27 cellular contexts compared by ENCODE assay signal in genomic region chr18:68915066-68915465, GRCh38.
"Had no signal": no experiment of that assay in that cellular context is flagged by ENCODE, and none has a peak within 500 bp of the region (broad histone marks: within the 10 kb centered on the region; RNA-seq: fewer than 3 reads in every experiment).

No MANE protein-coding gene starts in this region.

- H3K4me1 Mint-ChIP-seq: stimulated activated effector memory CD8-positive, alpha-beta T cell treated with anti-CD3 and anti-CD28 coated beads, Interleukin-12 subunit alpha, Interleukin-12 subunit beta, amount 100 ng/mL, for 72 hours had no signal

- H3K9me3 ChIP-seq: stomach, suprapubic skin, testis, thoracic aorta, thyroid gland, tibial artery, tibial nerve, transverse colon, upper lobe of left lung, upper lobe of right lung, uterus, vagina had no signal

- H3K4me3 ChIP-seq: stomach, suprapubic skin, testis, thoracic aorta, thyroid gland, tibial artery, tibial nerve, transverse colon, upper lobe of left lung, upper lobe of right lung, uterus, vagina had no signal

- H3K4me1 ChIP-seq: stomach, suprapubic skin, testis, thyroid gland, tibial artery, tibial nerve, transverse colon, upper lobe of left lung, upper lobe of right lung, uterus, vagina had no signal

- H3K4me3 Mint-ChIP-seq: stimulated activated effector memory CD8-positive, alpha-beta T cell treated with anti-CD3 and anti-CD28 coated beads, Interleukin-12 subunit alpha, Interleukin-12 subunit beta, amount 100 ng/mL, for 72 hours; stimulated activated memory B cell treated with anti-CD40 and anti-IgM and Interleukin-4, amounts not matched to agents 10 μg/mL and 1 μg/mL and 100 μg/mL, for 72 hours; stimulated activated naive B cell treated with anti-CD40 and anti-IgM and Interleukin-4, amounts not matched to agents 10 μg/mL and 1 μg/mL and 100 μg/mL, for 72 hours; stimulated activated naive CD8-positive, alpha-beta T cell treated with anti-CD3 and anti-CD28 coated beads, Interleukin-15, amount 100 ng/mL, for 72 hours; stimulated activated naive CD8-positive, alpha-beta T cell treated with anti-CD3 and anti-CD28 coated beads, Interleukin-15, Interleukin-2, amounts not matched to agents 100 ng/mL and 50 ng/mL, for 24 hours; type B pancreatic cell had no signal

- H3K9me3 Mint-ChIP-seq: type B pancreatic cell had no signal

- H3K36me3 ChIP-seq: stomach, suprapubic skin, thoracic aorta, thyroid gland, tibial artery, tibial nerve, transverse colon, upper lobe of left lung, upper lobe of right lung, uterus, vagina had no signal

- H3K27me3 ChIP-seq: stomach, suprapubic skin, testis, thyroid gland, tibial artery, tibial nerve, transverse colon, upper lobe of left lung, upper lobe of right lung, uterus, vagina had no signal

- DNase-seq: stimulated activated CD4-positive, alpha-beta T cell treated with anti-CD3 and anti-CD28 coated beads, Interleukin-2, amount 100 ng/mL, for 48 hours; stimulated activated CD4-positive, alpha-beta T cell treated with anti-CD3 and anti-CD28 coated beads, Interleukin-4, amount 100 ng/mL, for 1 hour; stimulated activated CD4-positive, alpha-beta T cell treated with anti-CD3 and anti-CD28 coated beads, Interleukin-4, amount 100 ng/mL, for 24 hours; stimulated activated CD4-positive, alpha-beta T cell treated with anti-CD3 and anti-CD28 coated beads, Interleukin-4, amount 100 ng/mL, for 4 hours; stimulated activated CD8-positive, alpha-beta memory T cell treated with anti-CD3 and anti-CD28 coated beads, Interleukin-4, amount 100 ng/mL, for 48 hours; stimulated activated naive B cell treated with anti-CD40 and anti-IgM and Interleukin-4, amounts not matched to agents 10 μg/mL and 1 μg/mL and 100 μg/mL, for 72 hours; stimulated activated naive CD4-positive, alpha-beta T cell; stimulated activated naive CD4-positive, alpha-beta T cell treated with Interleukin-2 at 50 U/mL for 16 hours; stimulated activated naive CD8-positive, alpha-beta T cell treated with anti-CD3 and anti-CD28 coated beads, Interleukin-15, amount 100 ng/mL, for 72 hours; stimulated activated naive CD8-positive, alpha-beta T cell treated with anti-CD3 and anti-CD28 coated beads, Interleukin-15, Interleukin-2, amounts not matched to agents 100 U/mL and 50 U/mL, for 24 hours; stomach; testis; thyroid gland; tibial artery; transverse colon; trophoblast cell; upper lobe of left lung; upper lobe of right lung; uterus had no signal

- ATAC-seq: stimulated activated effector memory CD8-positive, alpha-beta T cell treated with anti-CD3 and anti-CD28 coated beads, Interleukin-12 subunit alpha, Interleukin-12 subunit beta, amount 100 ng/mL, for 72 hours; stimulated activated memory B cell treated with anti-CD40 and anti-IgM and Interleukin-4, amounts not matched to agents 10 μg/mL and 1 μg/mL and 100 μg/mL, for 72 hours; stimulated activated naive B cell treated with anti-CD40 and anti-IgM and Interleukin-4, amounts not matched to agents 10 μg/mL and 1 μg/mL and 100 μg/mL, for 72 hours; stimulated activated naive CD8-positive, alpha-beta T cell treated with anti-CD3 and anti-CD28 coated beads, Interleukin-15, amount 100 ng/mL, for 72 hours; stimulated activated naive CD8-positive, alpha-beta T cell treated with anti-CD3 and anti-CD28 coated beads, Interleukin-15, Interleukin-2, amounts not matched to agents 100 U/mL and 50 U/mL, for 24 hours; upper lobe of right lung had no signal

- H3K36me3 Mint-ChIP-seq: stimulated activated effector memory CD8-positive, alpha-beta T cell treated with anti-CD3 and anti-CD28 coated beads, Interleukin-12 subunit alpha, Interleukin-12 subunit beta, amount 100 ng/mL, for 72 hours; stimulated activated memory B cell treated with anti-CD40 and anti-IgM and Interleukin-4, amounts not matched to agents 10 μg/mL and 1 μg/mL and 100 μg/mL, for 72 hours; stimulated activated naive B cell treated with anti-CD40 and anti-IgM and Interleukin-4, amounts not matched to agents 10 μg/mL and 1 μg/mL and 100 μg/mL, for 72 hours; type B pancreatic cell had no signal

- H3K27me3 Mint-ChIP-seq: stimulated activated memory B cell treated with anti-CD40 and anti-IgM and Interleukin-4, amounts not matched to agents 10 μg/mL and 1 μg/mL and 100 μg/mL, for 72 hours; stimulated activated naive B cell treated with anti-CD40 and anti-IgM and Interleukin-4, amounts not matched to agents 10 μg/mL and 1 μg/mL and 100 μg/mL, for 72 hours; stimulated activated naive CD8-positive, alpha-beta T cell treated with anti-CD3 and anti-CD28 coated beads, Interleukin-15, amount 100 ng/mL, for 72 hours; stimulated activated naive CD8-positive, alpha-beta T cell treated with anti-CD3 and anti-CD28 coated beads, Interleukin-15, Interleukin-2, amounts not matched to agents 100 ng/mL and 50 ng/mL, for 24 hours; type B pancreatic cell had no signal

- H3K27ac Mint-ChIP-seq: stimulated activated effector memory CD8-positive, alpha-beta T cell treated with anti-CD3 and anti-CD28 coated beads, Interleukin-12 subunit alpha, Interleukin-12 subunit beta, amount 100 ng/mL, for 72 hours; stimulated activated memory B cell treated with anti-CD40 and anti-IgM and Interleukin-4, amounts not matched to agents 10 μg/mL and 1 μg/mL and 100 μg/mL, for 72 hours; stimulated activated naive B cell treated with anti-CD40 and anti-IgM and Interleukin-4, amounts not matched to agents 10 μg/mL and 1 μg/mL and 100 μg/mL, for 72 hours; stimulated activated naive CD8-positive, alpha-beta T cell treated with anti-CD3 and anti-CD28 coated beads, Interleukin-15, Interleukin-2, amounts not matched to agents 100 ng/mL and 50 ng/mL, for 24 hours; type B pancreatic cell had no signal

- H3K27ac ChIP-seq: stomach, suprapubic skin, testis, thoracic aorta, thyroid gland, tibial artery, tibial nerve, transverse colon, upper lobe of left lung, upper lobe of right lung, uterus, vagina had no signal
